20 cellular contexts compared by ENCODE assay signal in genomic region chr2:103166406-103167324, GRCh38.
"Had no signal": no experiment of that assay in that cellular context is flagged by ENCODE, and none has a peak within 500 bp of the region (broad histone marks: within the 10 kb centered on the region; RNA-seq: fewer than 3 reads in every experiment).

No MANE protein-coding gene starts in this region.

- H3K36me3 Mint-ChIP-seq: natural killer cell had no signal

- H3K4me1 Mint-ChIP-seq: activated CD4-positive, alpha-beta T cell treated with anti-CD3 and anti-CD28 coated beads, Interleukin-2, amount 10 ng/mL, durations not matched to agents 24 days and 14 days; natural killer cell had no signal

- H3K9me3 ChIP-seq: ascending aorta, transverse colon, vagina had no signal

- H3K27me3 Mint-ChIP-seq: activated CD4-positive, alpha-beta T cell treated with anti-CD3 and anti-CD28 coated beads, Interleukin-2, amount 10 ng/mL, durations not matched to agents 24 days and 14 days; progenitor cell of endocrine pancreas had no signal

- ATAC-seq: activated CD8-positive, alpha-beta T cell treated with anti-CD3 and anti-CD28 coated beads, Interleukin-2, amount 10 ng/mL, durations not matched to agents 7 days and 5 days; activated T-cell treated with anti-CD3 and anti-CD28 coated beads, Interleukin-2, amount 50 U/mL, for 72 hours; esophagus mucosa; left cardiac atrium; natural killer cell; right cardiac atrium had no signal

- DNase-seq: activated CD4-positive, alpha-beta T cell treated with anti-CD3 and anti-CD28 coated beads, Interleukin-2, amount 10 ng/mL, durations not matched to agents 24 days and 14 days; activated CD4-positive, CD25-positive, alpha-beta regulatory T cell; activated CD8-positive, alpha-beta memory T cell treated with anti-CD3 and anti-CD28 coated beads, Interleukin-2, amount 50 U/mL, for 4 hours; activated CD8-positive, alpha-beta T cell treated with anti-CD3 and anti-CD28 coated beads, Interleukin-2, amount 10 ng/mL, durations not matched to agents 7 days and 5 days; activated T-cell treated with anti-CD3 and anti-CD28 coated beads, Interleukin-2, amount 50 U/mL, for 72 hours; left cardiac atrium; natural killer cell; occipital lobe; right cardiac atrium; stimulated activated CD4-positive, alpha-beta T cell treated with anti-CD3 and anti-CD28 coated beads, Interleukin-4, amount 100 ng/mL, for 4 hours; stimulated activated CD8-positive, alpha-beta memory T cell treated with anti-CD3 and anti-CD28 coated beads, Interleukin-4, amount 100 ng/mL, for 48 hours; stimulated activated naive CD4-positive, alpha-beta T cell treated with Interleukin-2 at 50 U/mL for 16 hours; substantia nigra; transverse colon had no signal

- H3K4me1 ChIP-seq: ascending aorta, vagina had no signal

- H3K27me3 ChIP-seq: ascending aorta, transverse colon, vagina had no signal

- H3K27ac ChIP-seq: ascending aorta, vagina had no signal

- H3K9me3 Mint-ChIP-seq: T-helper 2 cell treated with Interferon-gamma antibody and Interleukin-4, amounts not matched to agents 5 μg/mL and 100 μg/mL, for 36 hours had no signal

- H3K4me3 Mint-ChIP-seq: activated CD4-positive, alpha-beta T cell treated with anti-CD3 and anti-CD28 coated beads, Interleukin-2, amount 10 ng/mL, durations not matched to agents 24 days and 14 days; activated CD8-positive, alpha-beta T cell treated with anti-CD3 and anti-CD28 coated beads, Interleukin-2, amount 10 ng/mL, durations not matched to agents 7 days and 5 days; activated T-cell treated with anti-CD3 and anti-CD28 coated beads, Interleukin-2, amount 50 U/mL, for 72 hours; natural killer cell; T-helper 2 cell treated with Interferon-gamma antibody and Interleukin-4, amounts not matched to agents 5 μg/mL and 100 μg/mL, for 36 hours had no signal

- H3K4me3 ChIP-seq: ascending aorta, smooth muscle cell, transverse colon, vagina had no signal

- H3K36me3 ChIP-seq: ascending aorta, transverse colon, vagina had no signal

- H3K27ac Mint-ChIP-seq: activated CD4-positive, alpha-beta T cell treated with anti-CD3 and anti-CD28 coated beads, Interleukin-2, amount 10 ng/mL, durations not matched to agents 24 days and 14 days; activated CD8-positive, alpha-beta T cell treated with anti-CD3 and anti-CD28 coated beads, Interleukin-2, amount 10 ng/mL, durations not matched to agents 7 days and 5 days; activated T-cell treated with anti-CD3 and anti-CD28 coated beads, Interleukin-2, amount 50 U/mL, for 72 hours; natural killer cell; progenitor cell of endocrine pancreas; T-helper 2 cell treated with Interferon-gamma antibody and Interleukin-4, amounts not matched to agents 5 μg/mL and 100 μg/mL, for 36 hours had no signal
